In genomic region chr9:119043996-119044395, GRCh38 we compare ENCODE assay signal across 22 cellular contexts.
A peak's percentile ranks its signal among the peaks of the same experiment; 100 is the strongest.
DNase-seq lines count a peak whose midpoint lies in the region; ATAC-seq, FAIRE-seq and TF ChIP-seq lines count a peak whose summit lies in the region.
"Had no signal": no experiment of that assay in that cellular context is flagged by ENCODE, and none has a peak within 500 bp of the region (broad histone marks: within the 10 kb centered on the region; RNA-seq: fewer than 3 reads in every experiment).

No MANE protein-coding gene starts in this region.

- 0 out of 2 replicates have a peak overlapping the region, but pooled peaks have one; percentile 20 for H3K18ac ChIP-seq in H1 (ENCODE audit: extremely low read depth, low read length)

- no peak for FAIRE-seq in H1 (lab: Jason Lieb, UNC)
- FAIRE-seq: G401.6, GM12891, HTR-8/SVneo, K562 had no signal

- no peak overlapping the region for H3K4me3 ChIP-seq in GM23338
- no peak overlapping the region for H3K4me3 ChIP-seq in H1 (ENCODE audit: extremely low read depth in 1 of 4, insufficient read depth in 2 of 4, low read depth in 3 of 4, low read length in 4 of 4)
- no peak overlapping the region for H3K4me3 ChIP-seq in neural progenitor cell
- no peak overlapping the region for H3K4me3 ChIP-seq in suprapubic skin
- H3K4me3 ChIP-seq: K562 had no signal

- H3K27ac ChIP-seq in GM23338 (ENCODE audit: low read depth): no peak overlapping the region
- H3K27ac ChIP-seq in H1 (ENCODE audit: low read depth, low read length): no peak overlapping the region
- peak overlapping the region; percentile 88 for H3K27ac ChIP-seq in neural progenitor cell
- H3K27ac ChIP-seq in suprapubic skin: peak overlapping the region; percentile 34

- 0 out of 3 replicates have a peak, but pooled peaks cover 5% of the 10 kb centered on the region for H3K9me3 Mint-ChIP-seq in GM23338
- H3K9me3 Mint-ChIP-seq in neural progenitor cell: no peaks in the 10 kb centered on the region

- no peak overlapping the region for H2BK12ac ChIP-seq in H1 (ENCODE audit: low read depth, low read length)

- no peak for DNase-seq in GM23338 (ENCODE audit: low spot score)
- no peak for DNase-seq in H1 (ENCODE audit: low read depth in 1 of 2, low spot score in 2 of 2)
- DNase-seq in neural progenitor cell (ENCODE audit: low spot score): no peak
- no peak for DNase-seq in suprapubic skin (ENCODE audit: low spot score in 2 of 2)
- DNase-seq: BE2C; C1 segment of cervical spinal cord; CD4-positive, CD25-positive, alpha-beta regulatory T cell; CD8-positive, alpha-beta memory T cell; COR-L47; DMS 273 treated with DMSO at 0.1 percent for 48 hours; DMS53; DND-41; EL; HCEC 1CT; IMR-90 had no signal

- 0 out of 2 replicates have a peak, but pooled peaks cover 4% of the 10 kb centered on the region for H3F3A ChIP-seq in GM23338 (replicated peaks; ENCODE audit: low read depth)
- peaks cover 21% of the 10 kb centered on the region for H3F3A ChIP-seq in neural progenitor cell (ENCODE audit: low read depth)

- no peak overlapping the region for H3K14ac ChIP-seq in H1 (ENCODE audit: insufficient read length)

- ATAC-seq in GM23338 (no peak), HG03045 (IDR thresholded peaks at IDR 0.05; ENCODE audit: unreplicated experiment) (no peak), GM18519 (IDR thresholded peaks at IDR 0.05; ENCODE audit: low FRiP score, unreplicated experiment) (no peak)
- no peak for ATAC-seq in activated CD4-positive, CD25-positive, alpha-beta regulatory T cell treated with anti-CD3 and anti-CD28 coated beads, Interleukin-2, amount 50 U/mL, for 24 hours
- ATAC-seq: K562 had no signal

- H3K27me3 Mint-ChIP-seq in GM23338 (ENCODE audit: insufficient read depth, low read depth, poor library complexity) (no peaks in the 10 kb centered on the region), neural progenitor cell (ENCODE audit: insufficient read depth, low read depth) (peaks cover 2% of the 10 kb centered on the region)
- H3K27me3 Mint-ChIP-seq: CD4-positive, CD25-positive, alpha-beta regulatory T cell; CD8-positive, alpha-beta memory T cell had no signal

- H3K9ac ChIP-seq in H1 (replicated peaks in 1 of 4; ENCODE audit: extremely low read depth in 1 of 4, low read depth in 3 of 4, low read length in 3 of 4): no peak overlapping the region
- H3K9ac ChIP-seq in neural progenitor cell: no peak overlapping the region

- H3K79me1 ChIP-seq in H1 (ENCODE audit: low read depth, low read length): no peaks in the 10 kb centered on the region

- no peak for TF ChIP-seq RAD21 in H1 (IDR thresholded peaks at IDR 0.05 in 1 of 2, conservative IDR thresholded peaks at IDR 0.05 in 1 of 2; ENCODE audit: low read depth in 2 of 2, low read length in 2 of 2)

- H4K91ac ChIP-seq in H1 (replicated peaks; ENCODE audit: insufficient read length, low read length): no peak overlapping the region

- peak overlapping the region; percentile 83 for H2AFZ ChIP-seq in GM23338
- no peak overlapping the region for H2AFZ ChIP-seq in H1 (ENCODE audit: low read length)
- peak overlapping the region; percentile 18 for H2AFZ ChIP-seq in neural progenitor cell (replicated peaks)

- H3K4me2 ChIP-seq in GM23338 (0 out of 2 replicates have a peak overlapping the region, but pooled peaks have one; percentile 45), H1 (ENCODE audit: insufficient read depth in 1 of 2, low read depth in 2 of 2, low read length in 2 of 2) (no peak overlapping the region), neural progenitor cell (peak overlapping the region; percentile 57)

- no peak for TF ChIP-seq EP300 in H1 (IDR thresholded peaks at IDR 0.05; ENCODE audit: borderline replicate concordance in 1 of 2, low read depth in 2 of 2, low read length in 2 of 2)
- TF ChIP-seq EP300 in suprapubic skin (IDR thresholded peaks at IDR 0.05): no peak

- no peak overlapping the region for H2BK120ac ChIP-seq in H1 (replicated peaks; ENCODE audit: low read depth, low read length)

- H3K27ac Mint-ChIP-seq in GM23338: no peak overlapping the region
- H3K27ac Mint-ChIP-seq in neural progenitor cell: peak overlapping the region; percentile 46
- H3K27ac Mint-ChIP-seq: CD4-positive, CD25-positive, alpha-beta regulatory T cell; CD8-positive, alpha-beta memory T cell had no signal

- CTCF ChIA-PET in H1 (lab: Charles Lee; ENCODE audit: partially characterized antibody): interaction anchor here (1.0 kb wide), 1 partner anchor 322 kb away, joined by 3 read pairs; no protein-coding TSS in a partner anchor

- H3K23ac ChIP-seq in H1 (ENCODE audit: insufficient read length): no peak overlapping the region

- no peak overlapping the region for H3K56ac ChIP-seq in H1 (replicated peaks; ENCODE audit: insufficient read length, low read depth, low read length)

- TF ChIP-seq POLR2A in H1 (IDR thresholded peaks at IDR 0.05; ENCODE audit: control extremely low read depth in 1 of 2, low read depth in 2 of 2, low read length in 2 of 2): no peak
- TF ChIP-seq POLR2A in suprapubic skin (IDR thresholded peaks at IDR 0.05): no peak

- no peaks in the 10 kb centered on the region for H3K9me3 ChIP-seq in H1 (ENCODE audit: insufficient read depth in 2 of 2, low read depth in 1 of 2, low read length in 1 of 2)
- H3K9me3 ChIP-seq in neural progenitor cell (ENCODE audit: low read depth): no peaks in the 10 kb centered on the region
- H3K9me3 ChIP-seq in suprapubic skin: no peaks in the 10 kb centered on the region
- H3K9me3 ChIP-seq: BE2C had no signal

- no peaks in the 10 kb centered on the region for H3K36me3 ChIP-seq in GM23338 (ENCODE audit: insufficient read depth)
- H3K36me3 ChIP-seq in H1 (ENCODE audit: control insufficient read depth in 2 of 4, insufficient read depth in 4 of 4, low read length in 3 of 4): no peaks in the 10 kb centered on the region
- no peaks in the 10 kb centered on the region for H3K36me3 ChIP-seq in neural progenitor cell
- no peaks in the 10 kb centered on the region for H3K36me3 ChIP-seq in suprapubic skin
- H3K36me3 ChIP-seq: BE2C had no signal

- H2BK15ac ChIP-seq in H1 (ENCODE audit: low read length): no peak overlapping the region

- no peak overlapping the region for H2BK5ac ChIP-seq in H1 (ENCODE audit: low read depth, low read length)

- POLR2A ChIA-PET in H1 (lab: Charles Lee; ENCODE audit: partially characterized antibody): no interaction called here

- H3K4me1 Mint-ChIP-seq in GM23338 (peaks cover 23% of the 10 kb centered on the region), neural progenitor cell (peaks cover 29% of the 10 kb centered on the region)
- H3K4me1 Mint-ChIP-seq: CD4-positive, CD25-positive, alpha-beta regulatory T cell; CD8-positive, alpha-beta memory T cell had no signal

- no peaks in the 10 kb centered on the region for H3K36me3 Mint-ChIP-seq in GM23338 (ENCODE audit: low read depth)
- peaks cover 1% of the 10 kb centered on the region for H3K36me3 Mint-ChIP-seq in neural progenitor cell
- H3K36me3 Mint-ChIP-seq: CD4-positive, CD25-positive, alpha-beta regulatory T cell; CD8-positive, alpha-beta memory T cell had no signal

- no peaks in the 10 kb centered on the region for H3K23me2 ChIP-seq in H1 (ENCODE audit: low read depth, low read length)

- H2AK5ac ChIP-seq in H1 (ENCODE audit: low read depth, low read length): no peak overlapping the region

- H4K5ac ChIP-seq in H1 (ENCODE audit: insufficient read length, low read depth, low read length): no peak overlapping the region

- no peak overlapping the region for H3K4ac ChIP-seq in H1 (replicated peaks; ENCODE audit: insufficient read length, low read depth, low read length)

- H3K27me3 ChIP-seq in GM23338 (ENCODE audit: insufficient read depth): no peaks in the 10 kb centered on the region
- no peaks in the 10 kb centered on the region for H3K27me3 ChIP-seq in H1 (replicated peaks in 1 of 4; ENCODE audit: control insufficient read depth in 3 of 4, extremely low read depth in 1 of 4, insufficient read depth in 3 of 4, low read length in 3 of 4)
- no peaks in the 10 kb centered on the region for H3K27me3 ChIP-seq in neural progenitor cell
- no peaks in the 10 kb centered on the region for H3K27me3 ChIP-seq in suprapubic skin
- H3K27me3 ChIP-seq: BE2C had no signal

- TF ChIP-seq CTCF in GM23338 (conservative IDR thresholded peaks at IDR 0.05; ENCODE audit: low read depth in 2 of 2): no peak
- no peak for TF ChIP-seq CTCF in H1 (IDR thresholded peaks at IDR 0.05; ENCODE audit: control extremely low read depth in 1 of 3, insufficient read depth in 1 of 3, low read depth in 1 of 3, low read length in 3 of 3)
- no peak for TF ChIP-seq CTCF in neural progenitor cell (IDR thresholded peaks at IDR 0.05)
- no peak for TF ChIP-seq CTCF in suprapubic skin (IDR thresholded peaks at IDR 0.05)

- WGBS in H1 (ENCODE audit: extremely low coverage in 1 of 2, insufficient coverage in 1 of 2, insufficient read length in 1 of 2, insufficient replicate concordance in 2 of 2, low coverage in 1 of 2, low lambda C conversion rate in 2 of 2, missing lambda C conversion rate in 1 of 2), 2 experiments: 75% methylated on average over 1 of the region's 1 CpG; no CpG with 5 or more reads in 1 of the 2 experiments
- WGBS in suprapubic skin: 84% methylated on average over 1 of the region's 1 CpG

- no peak overlapping the region for H3K4me3 Mint-ChIP-seq in GM23338
- no peak overlapping the region for H3K4me3 Mint-ChIP-seq in neural progenitor cell
- H3K4me3 Mint-ChIP-seq: CD4-positive, CD25-positive, alpha-beta regulatory T cell; CD8-positive, alpha-beta memory T cell had no signal

- H2BK20ac ChIP-seq in H1 (ENCODE audit: low read length): no peak overlapping the region

- peaks cover 18% of the 10 kb centered on the region; the same call in 1 of the 2 replicates for H3K4me1 ChIP-seq in GM23338 (ENCODE audit: insufficient read depth)
- H3K4me1 ChIP-seq in H1 (replicated peaks in 1 of 4; ENCODE audit: control insufficient read depth in 3 of 4, insufficient read depth in 4 of 4, low read length in 3 of 4): peaks cover 0 to 3% (median 1%) of the 10 kb centered on the region in 4 experiments; a peak in 2 of 7 replicates
- peaks cover 16% of the 10 kb centered on the region for H3K4me1 ChIP-seq in neural progenitor cell
- no peaks in the 10 kb centered on the region for H3K4me1 ChIP-seq in suprapubic skin
- H3K4me1 ChIP-seq: BE2C had no signal

- H3K9me2 ChIP-seq in GM23338 (ENCODE audit: insufficient read depth): no peaks in the 10 kb centered on the region

- H4K20me1 ChIP-seq in GM23338 (replicated peaks; ENCODE audit: insufficient read depth): no peaks in the 10 kb centered on the region
- H4K20me1 ChIP-seq in H1 (replicated peaks in 1 of 2; ENCODE audit: control insufficient read depth in 1 of 2, insufficient read depth in 2 of 2, low read length in 2 of 2): no peaks in the 10 kb centered on the region
- H4K20me1 ChIP-seq in neural progenitor cell (ENCODE audit: low read depth): no peaks in the 10 kb centered on the region

- H3K79me2 ChIP-seq in GM23338 (replicated peaks; ENCODE audit: insufficient read depth): no peaks in the 10 kb centered on the region
- no peaks in the 10 kb centered on the region for H3K79me2 ChIP-seq in H1 (ENCODE audit: control insufficient read depth in 1 of 2, insufficient read depth in 2 of 2, low read length in 2 of 2)
- H3K79me2 ChIP-seq in neural progenitor cell (ENCODE audit: low read depth): no peaks in the 10 kb centered on the region

- H4K8ac ChIP-seq in H1 (ENCODE audit: extremely low read depth, insufficient read depth, low read length): no peak overlapping the region

TF ChIP-seq in H1, 55 proteins besides CTCF, POLR2A, EP300 and RAD21 (continues in another document):
- no peak for TF ChIP-seq JUND (IDR thresholded peaks at IDR 0.05; ENCODE audit: low read length)
- TF ChIP-seq TAF1 (IDR thresholded peaks at IDR 0.05; ENCODE audit: low read depth, low read length): no peak

Comparison
In these comparisons a context has a peak if more than half of its experiments do, and no peak if none do; other contexts are left out.
1. H3K27ac ChIP-seq: peak in neural progenitor cell (single experiment) and suprapubic skin (single experiment); none in GM23338 (single experiment) and H1 (single experiment).
2. H3K4me2 ChIP-seq: peak in GM23338 (single experiment) and neural progenitor cell (single experiment); none in H1 (0 of 2).